24 cellular contexts compared by ENCODE assay signal in the genomic region with DNA sequence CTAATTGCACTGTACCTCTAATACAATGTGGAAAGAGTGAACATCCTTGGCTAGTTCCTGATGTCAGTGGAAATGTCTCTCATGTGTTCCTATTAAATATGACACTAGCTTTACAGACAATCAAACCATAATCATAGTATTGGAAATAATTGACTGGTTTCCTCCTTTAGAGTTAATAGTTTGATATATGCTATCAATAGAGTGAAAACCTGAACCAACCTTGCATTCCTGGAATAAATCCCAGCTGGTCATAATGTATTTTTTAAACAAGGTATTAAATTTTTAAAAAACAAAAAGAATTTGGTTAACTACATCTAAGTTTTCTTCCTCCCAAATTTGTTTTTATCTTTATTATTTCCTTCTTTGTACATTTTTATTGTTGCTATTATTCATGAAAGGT.
A peak's percentile ranks its signal among the peaks of the same experiment; 100 is the strongest.
DNase-seq lines count a peak whose midpoint lies in the region; ATAC-seq, FAIRE-seq and TF ChIP-seq lines count a peak whose summit lies in the region.
"Had no signal": no experiment of that assay in that cellular context is flagged by ENCODE, and none has a peak within 500 bp of the region (broad histone marks: within the 10 kb centered on the region; RNA-seq: fewer than 3 reads in every experiment).

No MANE protein-coding gene starts in this region.

- peaks cover 25% of the 10 kb centered on the region for H3K4me1 Mint-ChIP-seq in activated naive CD8-positive, alpha-beta T cell (ENCODE audit: low read depth)
- peaks cover 32% of the 10 kb centered on the region for H3K4me1 Mint-ChIP-seq in activated naive CD8-positive, alpha-beta T cell treated with anti-CD3 and anti-CD28 coated beads, Interleukin-2, amount 50 U/mL, for 24 hours
- H3K4me1 Mint-ChIP-seq in activated T-helper 17 cell treated with anti-CD3 and anti-CD28 coated beads, Interleukin-2, amount 50 U/mL, for 72 hours = peaks cover 34% of the 10 kb centered on the region
- peaks cover 12% of the 10 kb centered on the region for H3K4me1 Mint-ChIP-seq in CD8-positive, alpha-beta T cell (ENCODE audit: low read depth)

- H3K4me3 ChIP-seq in A673 (ENCODE audit: low read depth, low read length, poor library complexity, severe bottlenecking) (no peak overlapping the region), kidney (ENCODE audit: low read length in 2 of 2) (no peak overlapping the region)
- no peak overlapping the region for H3K4me3 ChIP-seq in CD8-positive, alpha-beta T cell (ENCODE audit: low read depth, low read length)
- H3K4me3 ChIP-seq: BLaER1, GM23338 had no signal

- CTCF ChIA-PET in A673 (lab: Charles Lee) = no interaction called here
- CTCF ChIA-PET in CD8-positive, alpha-beta T cell (lab: Charles Lee) = no interaction called here

- H3K9ac ChIP-seq in kidney (ENCODE audit: low read length in 2 of 2) = no peak overlapping the region
- H3K9ac ChIP-seq: BLaER1 had no signal

- peaks cover 9% of the 10 kb centered on the region for H3K9me3 Mint-ChIP-seq in activated naive CD8-positive, alpha-beta T cell (ENCODE audit: low read depth)
- peaks cover 3% of the 10 kb centered on the region for H3K9me3 Mint-ChIP-seq in activated naive CD8-positive, alpha-beta T cell treated with anti-CD3 and anti-CD28 coated beads, Interleukin-2, amount 50 U/mL, for 24 hours
- H3K9me3 Mint-ChIP-seq in activated T-helper 17 cell treated with anti-CD3 and anti-CD28 coated beads, Interleukin-2, amount 50 U/mL, for 72 hours = no peaks in the 10 kb centered on the region
- peaks cover 3% of the 10 kb centered on the region for H3K9me3 Mint-ChIP-seq in CD8-positive, alpha-beta T cell
- H3K9me3 Mint-ChIP-seq: GM23338, H9 had no signal

- BruUV-seq in A673 (replicated peaks; lab: Mats Ljungman, UMichigan) = TSS peak; percentile 7

- H3K4me3 Mint-ChIP-seq in activated naive CD8-positive, alpha-beta T cell = no peak overlapping the region
- no peak overlapping the region for H3K4me3 Mint-ChIP-seq in activated naive CD8-positive, alpha-beta T cell treated with anti-CD3 and anti-CD28 coated beads, Interleukin-2, amount 50 U/mL, for 24 hours
- H3K4me3 Mint-ChIP-seq in activated T-helper 17 cell treated with anti-CD3 and anti-CD28 coated beads, Interleukin-2, amount 50 U/mL, for 72 hours = peak overlapping the region; percentile 76
- H3K4me3 Mint-ChIP-seq in CD8-positive, alpha-beta T cell = no peak overlapping the region
- H3K4me3 Mint-ChIP-seq: B cell; CD4-positive, CD25-positive, alpha-beta regulatory T cell; CD8-positive, alpha-beta memory T cell; GM23338; H9 had no signal

- DNase-seq in activated naive CD8-positive, alpha-beta T cell treated with anti-CD3 and anti-CD28 coated beads, Interleukin-2, amount 50 U/mL, for 24 hours = no peak
- DNase-seq in A673 (ENCODE audit: low spot score) (no peak), KG1 (lab: John Stamatoyannopoulos, UW) (no peak), kidney (no peak)
- DNase-seq in CD8-positive, alpha-beta T cell = no peak
- DNase-seq: 8988T; CD4-positive, CD25-positive, alpha-beta regulatory T cell; CD8-positive, alpha-beta memory T cell; DMS 273 treated with DMSO at 0.1 percent for 48 hours; DMS79; EL; GF-D8; H9 had no signal

- H3K27ac ChIP-seq in A673 (ENCODE audit: low read depth, low read length, poor library complexity, severe bottlenecking) = no peak overlapping the region
- no peak overlapping the region for H3K27ac ChIP-seq in CD8-positive, alpha-beta T cell (ENCODE audit: low read depth, low read length)
- H3K27ac ChIP-seq in kidney (ENCODE audit: low read depth in 2 of 2, low read length in 2 of 2) = no peak overlapping the region
- H3K27ac ChIP-seq: BLaER1, C4-2B had no signal

- peaks cover 25% of the 10 kb centered on the region for H3K36me3 Mint-ChIP-seq in activated naive CD8-positive, alpha-beta T cell
- peaks cover 32% of the 10 kb centered on the region for H3K36me3 Mint-ChIP-seq in activated naive CD8-positive, alpha-beta T cell treated with anti-CD3 and anti-CD28 coated beads, Interleukin-2, amount 50 U/mL, for 24 hours (ENCODE audit: low read depth)
- peaks cover 17% of the 10 kb centered on the region for H3K36me3 Mint-ChIP-seq in activated T-helper 17 cell treated with anti-CD3 and anti-CD28 coated beads, Interleukin-2, amount 50 U/mL, for 72 hours (ENCODE audit: low read depth)
- peaks cover 23% of the 10 kb centered on the region for H3K36me3 Mint-ChIP-seq in CD8-positive, alpha-beta T cell

- peak; percentile 43 for FAIRE-seq in islet of Langerhans (lab: Jason Lieb, UNC)
- FAIRE-seq in kidney (lab: Jason Lieb, UNC) = no peak
- FAIRE-seq: D721Med, GM12891, GM18507 had no signal

- peaks cover 4% of the 10 kb centered on the region for H3K9me3 ChIP-seq in A673 (ENCODE audit: low read depth, low read length, poor library complexity, severe bottlenecking)
- H3K9me3 ChIP-seq in CD8-positive, alpha-beta T cell (ENCODE audit: low read length) = no peaks in the 10 kb centered on the region
- no peaks in the 10 kb centered on the region for H3K9me3 ChIP-seq in kidney (ENCODE audit: control insufficient read depth in 1 of 2, low read length in 2 of 2)

- H3K27ac Mint-ChIP-seq in activated naive CD8-positive, alpha-beta T cell = peak overlapping the region; percentile 8
- no peak overlapping the region for H3K27ac Mint-ChIP-seq in activated naive CD8-positive, alpha-beta T cell treated with anti-CD3 and anti-CD28 coated beads, Interleukin-2, amount 50 U/mL, for 24 hours
- peak overlapping the region; percentile 95 for H3K27ac Mint-ChIP-seq in activated T-helper 17 cell treated with anti-CD3 and anti-CD28 coated beads, Interleukin-2, amount 50 U/mL, for 72 hours
- H3K27ac Mint-ChIP-seq in CD8-positive, alpha-beta T cell = no peak overlapping the region
- H3K27ac Mint-ChIP-seq: GM23338 had no signal

- intact Hi-C loops in A673 (cut with micrococcal nuclease; ENCODE audit: unreplicated experiment) (no loop called here), kidney (cut with DNase I) (no loop called here)
- intact Hi-C loops in CD8-positive, alpha-beta T cell (cut with DNase I, micrococcal nuclease) = no loop called here

- POLR2A ChIA-PET in A673 (lab: Charles Lee; ENCODE audit: low non-redundant PET) = no interaction called here
- POLR2A ChIA-PET in CD8-positive, alpha-beta T cell (lab: Charles Lee) = no interaction called here

- ATAC-seq in activated naive CD8-positive, alpha-beta T cell treated with anti-CD3 and anti-CD28 coated beads, Interleukin-2, amount 50 U/mL, for 24 hours = no peak
- ATAC-seq in activated T-helper 17 cell treated with anti-CD3 and anti-CD28 coated beads, Interleukin-2, amount 50 U/mL, for 72 hours (replicated peaks) = no peak
- no peak for ATAC-seq in CD8-positive, alpha-beta T cell
- ATAC-seq: GM23338, HCT116 had no signal

- no peak for TF ChIP-seq CTCF in A673 (conservative IDR thresholded peaks at IDR 0.05; ENCODE audit: low read depth, low read length)
- TF ChIP-seq CTCF in CD8-positive, alpha-beta T cell (IDR thresholded peaks at IDR 0.05) = no peak
- TF ChIP-seq CTCF in kidney (IDR thresholded peaks at IDR 0.05; ENCODE audit: borderline replicate concordance, extremely low read depth, insufficient read depth) = no peak

- peaks cover 20% of the 10 kb centered on the region for H3K36me3 ChIP-seq in A673 (ENCODE audit: insufficient read depth, low read length, poor library complexity, severe bottlenecking)
- peaks cover 5% of the 10 kb centered on the region for H3K36me3 ChIP-seq in CD8-positive, alpha-beta T cell (ENCODE audit: insufficient read depth, low read length)
- H3K36me3 ChIP-seq in kidney (ENCODE audit: control insufficient read depth in 1 of 2, insufficient read depth in 2 of 2, low read length in 2 of 2) = peaks cover 2 to 4% of the 10 kb centered on the region in 2 donors

- peaks cover 28% of the 10 kb centered on the region for H3K4me1 ChIP-seq in A673 (ENCODE audit: insufficient read depth, low read length, poor library complexity, severe bottlenecking)
- H3K4me1 ChIP-seq in CD8-positive, alpha-beta T cell (ENCODE audit: insufficient read depth, low read length) = no peaks in the 10 kb centered on the region
- H3K4me1 ChIP-seq in kidney (ENCODE audit: control insufficient read depth in 1 of 2, insufficient read depth in 1 of 2, low read depth in 1 of 2, low read length in 2 of 2) = peaks cover 0 to 6% of the 10 kb centered on the region in 2 donors

- H3K27me3 Mint-ChIP-seq in activated naive CD8-positive, alpha-beta T cell = no peaks in the 10 kb centered on the region
- H3K27me3 Mint-ChIP-seq in activated naive CD8-positive, alpha-beta T cell treated with anti-CD3 and anti-CD28 coated beads, Interleukin-2, amount 50 U/mL, for 24 hours = no peaks in the 10 kb centered on the region
- H3K27me3 Mint-ChIP-seq in activated T-helper 17 cell treated with anti-CD3 and anti-CD28 coated beads, Interleukin-2, amount 50 U/mL, for 72 hours = no peaks in the 10 kb centered on the region
- H3K27me3 Mint-ChIP-seq in CD8-positive, alpha-beta T cell (ENCODE audit: low read depth) = no peaks in the 10 kb centered on the region
- H3K27me3 Mint-ChIP-seq: B cell; CD4-positive, CD25-positive, alpha-beta regulatory T cell; CD8-positive, alpha-beta memory T cell had no signal

- no peaks in the 10 kb centered on the region for H3K27me3 ChIP-seq in A673 (replicated peaks; ENCODE audit: insufficient read depth, low read depth, low read length, poor library complexity)
- H3K27me3 ChIP-seq in CD8-positive, alpha-beta T cell (ENCODE audit: insufficient read depth, low read length) = no peaks in the 10 kb centered on the region
- H3K27me3 ChIP-seq: BLaER1 had no signal

Comparison
In these comparisons a context has a peak if more than half of its experiments do, and no peak if none do; other contexts are left out.
1. H3K27ac Mint-ChIP-seq: peak in activated naive CD8-positive, alpha-beta T cell (single experiment) and activated T-helper 17 cell treated with anti-CD3 and anti-CD28 coated beads, Interleukin-2, amount 50 U/mL, for 72 hours (single experiment); none in activated naive CD8-positive, alpha-beta T cell treated with anti-CD3 and anti-CD28 coated beads, Interleukin-2, amount 50 U/mL, for 24 hours (single experiment) and CD8-positive, alpha-beta T cell (single experiment).